7 cellular contexts compared by ENCODE assay signal in genomic region chr6:145815351-145815772, GRCh38. TPM values are rescaled to one million over a fixed set of nuclear protein-coding genes. Genes with fewer than 3 reads are reported as not detected.
DNase-seq lines count a peak whose midpoint lies in the region; ATAC-seq and TF ChIP-seq lines count a peak whose summit lies in the region.

No MANE protein-coding gene starts in this region.

- TF ChIP-seq CTCF in GM12864 (IDR thresholded peaks at IDR 0.05; ENCODE audit: low read depth, low read length, missing control alignments) (no peak), astrocyte of the spinal cord (IDR thresholded peaks at IDR 0.05; ENCODE audit: low read depth, low read length) (no peak), spleen (IDR thresholded peaks at IDR 0.05 in 8 of 11, conservative IDR thresholded peaks at IDR 0.05 in 3 of 11) (no peak)

- H3K4me3 ChIP-seq in GM12864 (ENCODE audit: low read depth, low read length), result peak overlapping the region; percentile 98
- peak overlapping the region; percentile 69 for H3K4me3 ChIP-seq in MG63
- peak overlapping the region; percentile 86 for H3K4me3 ChIP-seq in astrocyte of the spinal cord (ENCODE audit: low read depth, low read length)
- peak overlapping the region; percentile 95 for H3K4me3 ChIP-seq in iPS-20b (ENCODE audit: low read length)
- peak overlapping the region; percentile 57 to 84 (median 77) for H3K4me3 ChIP-seq in spleen

- intact Hi-C loops in spleen (cut with DNase I; ENCODE audit: low total_unique reads), result no loop called here

- TF ChIP-seq POLR2A in spleen (IDR thresholded peaks at IDR 0.05), result no peak

- no peaks in the 10 kb centered on the region for H3K27me3 ChIP-seq in MG63
- H3K27me3 ChIP-seq in iPS-20b (ENCODE audit: insufficient read depth, low read length), result no peaks in the 10 kb centered on the region
- no peaks in the 10 kb centered on the region for H3K27me3 ChIP-seq in spleen (replicated peaks in 1 of 7)

- in situ Hi-C loops in astrocyte of the spinal cord (cut with HindIII; ENCODE audit: low sequenced_read_pairs), result no loop called here

- WGBS in spleen, 5 donors, result 1 to 3% (median 2%) methylated on average over 13 to 19 of the region's 19 CpGs

- peak overlapping the region; percentile 93 for H3K9ac ChIP-seq in iPS-20b (ENCODE audit: low read depth, low read length)

- DNase-seq in GM12864 (ENCODE audit: low read depth) (no peak), MG63 (peak; percentile 47), astrocyte of the spinal cord (ENCODE audit: low read depth, low spot score) (peak; percentile 36), spleen (no peak)

- H3K4me1 ChIP-seq in iPS-20b (ENCODE audit: insufficient read depth, low read length) (peaks cover 17% of the 10 kb centered on the region; the same call in 1 of the 2 replicates), spleen (peaks cover 18 to 56% (median 42%) of the 10 kb centered on the region in 6 donors)

- H3K27ac ChIP-seq in iPS-20b (ENCODE audit: low read length) (peak overlapping the region; percentile 92), spleen (peak overlapping the region; percentile 77 to 97 (median 95))

- ATAC-seq in GM21737 (IDR thresholded peaks at IDR 0.05; ENCODE audit: unreplicated experiment) (peak; percentile 5), HG03469 (IDR thresholded peaks at IDR 0.05; ENCODE audit: unreplicated experiment) (no peak)

- H3K9me3 ChIP-seq in MG63 (no peaks in the 10 kb centered on the region), iPS-20b (ENCODE audit: insufficient read depth, low read depth, low read length) (no peaks in the 10 kb centered on the region), spleen (no peaks in the 10 kb centered on the region)

- peaks cover 5% of the 10 kb centered on the region for H3K36me3 ChIP-seq in MG63
- no peaks in the 10 kb centered on the region for H3K36me3 ChIP-seq in iPS-20b (ENCODE audit: insufficient read depth, low read depth, low read length)
- no peaks in the 10 kb centered on the region for H3K36me3 ChIP-seq in spleen

RNA-seq across cellular contexts. Expression of gene FBXO30, which starts 0.8 kb away (rescaled TPM):
- total RNA-seq in MG63 (2014; rRNA removed; shearing (Covaris generic); ENCODE audit: low replicate concordance), result 4.1 and 6.2 TPM in 2 replicates
- 10 to 100 TPM in 3 of 7 donors, 1 to 10 TPM in 4; 8.1 to 11.1 (median 9.4) TPM for total RNA-seq in spleen
- polyA plus RNA-seq in spleen, result 1 to 10 TPM; 2.1 to 3.3 (median 3.1) TPM

Comparison
In these comparisons a context has a peak if more than half of its experiments do, and no peak if none do; other contexts are left out.
1. DNase-seq: peak in MG63 (single experiment) and astrocyte of the spinal cord (single experiment); none in GM12864 (single experiment) and spleen (single experiment).
2. Peak in every context shown above with its lines, with median percentiles within 50 percentile points of each other: H3K4me3 ChIP-seq.